In genomic region chr14:105075364-105076295, GRCh38 we compare ENCODE assay signal across 8 cellular contexts. TPM values are rescaled to one million over a fixed set of nuclear protein-coding genes. Genes with fewer than 3 reads are reported as not detected.
DNase-seq lines count a peak whose midpoint lies in the region; ATAC-seq, FAIRE-seq and TF ChIP-seq lines count a peak whose summit lies in the region.

No MANE protein-coding gene starts in this region.

- peaks cover 5% of the 10 kb centered on the region for H3K36me3 Mint-ChIP-seq in nephron progenitor cell (ENCODE audit: low read depth)

- TF ChIP-seq CTCF in K562 (IDR thresholded peaks at IDR 0.05 in 2 of 3, conservative IDR thresholded peaks at IDR 0.05 in 1 of 3; ENCODE audit: insufficient read depth in 2 of 3, low read depth in 1 of 3, low read length in 3 of 3) = no peak
- no peak for TF ChIP-seq CTCF in nephron progenitor cell (IDR thresholded peaks at IDR 0.05)
- no peak for TF ChIP-seq CTCF in ascending aorta (IDR thresholded peaks at IDR 0.05)

- peak overlapping the region; percentile 72 for H3K4me2 ChIP-seq in K562 (ENCODE audit: insufficient read depth, low read length)

- peak overlapping the region; percentile 54 to 83 for H3K9ac ChIP-seq in K562 (ENCODE audit: insufficient read depth in 1 of 2, low read depth in 2 of 2, low read length in 2 of 2)

- peak overlapping the region; percentile 98 for H2AFZ ChIP-seq in K562 (ENCODE audit: low read depth, low read length)

- H3K4me3 Mint-ChIP-seq in nephron progenitor cell = no peak overlapping the region

- H3K9me3 ChIP-seq in K562 (replicated peaks; ENCODE audit: control insufficient read depth, insufficient read depth, low read depth, low read length) = no peaks in the 10 kb centered on the region
- H3K9me3 ChIP-seq in ascending aorta = no peaks in the 10 kb centered on the region

- no peak overlapping the region for H3K4me3 ChIP-seq in K562
- H3K4me3 ChIP-seq in ascending aorta = peak overlapping the region in 1 of 2 donors; percentile 6

- no TSS peak for BruUV-seq in K562 (replicated peaks; lab: Mats Ljungman, UMichigan)

- H3K4me1 Mint-ChIP-seq in nephron progenitor cell = peaks cover 26% of the 10 kb centered on the region

- no peak for TF ChIP-seq EP300 in K562 (IDR thresholded peaks at IDR 0.05; ENCODE audit: low read length)

- H3K9me3 Mint-ChIP-seq in nephron progenitor cell = peaks cover 11% of the 10 kb centered on the region

- ATAC-seq in GM21423 (IDR thresholded peaks at IDR 0.05; ENCODE audit: unreplicated experiment) = peak; percentile 54
- ATAC-seq in K562 = peak; percentile 99
- no peak for ATAC-seq in HG03457 (IDR thresholded peaks at IDR 0.05; ENCODE audit: unreplicated experiment)

- peaks cover 20% of the 10 kb centered on the region for H3K27me3 Mint-ChIP-seq in nephron progenitor cell (ENCODE audit: low read depth, poor library complexity)

- FAIRE-seq in K562 (lab: Jason Lieb, UNC) = peak; percentile 86

- in situ Hi-C loops in K562 (cut with MboI) = no loop called here

- H3K27me3 ChIP-seq in K562 (ENCODE audit: control insufficient read depth in 2 of 2, insufficient read depth in 2 of 2, low read length in 2 of 2) (peaks cover 0 to 7% of the 10 kb centered on the region in 2 experiments; a peak in 1 of 5 replicates), ascending aorta (peaks cover 12% of the 10 kb centered on the region)

- no peaks in the 10 kb centered on the region for H4K20me1 ChIP-seq in K562 (replicated peaks; ENCODE audit: control insufficient read depth, insufficient read depth, low read length)

- no peaks in the 10 kb centered on the region for H3K9me1 ChIP-seq in K562 (ENCODE audit: control insufficient read depth, insufficient read depth, low read length)

- H3K36me3 ChIP-seq in K562 (ENCODE audit: control insufficient read depth, insufficient read depth, low read length) (no peaks in the 10 kb centered on the region), ascending aorta (no peaks in the 10 kb centered on the region)

- H3K27ac ChIP-seq in K562 (ENCODE audit: extremely low read depth, low read depth, low read length) = peak overlapping the region; percentile 66
- H3K27ac ChIP-seq in ascending aorta = no peak overlapping the region

- peak; percentile 73 for DNase-seq in DMS79 treated with DMSO at 0.1 percent for 48 hours (lab: John Stamatoyannopoulos, UW)
- DNase-seq in NCI-H2107 treated with DMSO at 0.1 percent for 48 hours (lab: John Stamatoyannopoulos, UW; ENCODE audit: unreplicated experiment) = peak; percentile 35
- DNase-seq in K562 (ENCODE audit: extremely low read depth in 1 of 4, low spot score in 3 of 4) = peak; percentile 87 to 93 (median 88)
- peak; percentile 48 for DNase-seq in nephron progenitor cell
- DNase-seq in activated CD4-positive, alpha-beta T cell treated with anti-CD3 and anti-CD28 coated beads, Interleukin-2, amount 50 U/mL, for 1 hour = no peak
- no peak for DNase-seq in ascending aorta (ENCODE audit: low spot score in 2 of 2)

- 46% methylated on average over 18 of the region's 24 CpGs for WGBS in K562 (ENCODE audit: insufficient coverage, low coverage, missing lambda C conversion rate)

- no peak for TF ChIP-seq POLR2A in K562 (conservative IDR thresholded peaks at IDR 0.05)

- POLR2A ChIA-PET in K562 (lab: Yijun Ruan, JAX) = interaction anchor here (0.5 to 1.0 kb wide), 3 partner anchors 10 to 23 kb away, joined by 3 to 6 read pairs (median 3); partner anchors contain the start of gene GPR132

- intact Hi-C loops in K562 (cut with micrococcal nuclease) = no loop called here
- intact Hi-C loops in ascending aorta (cut with DNase I) = no loop called here

- H3K27ac Mint-ChIP-seq in nephron progenitor cell = no peak overlapping the region

- H3K4me1 ChIP-seq in K562 (replicated peaks in 1 of 2; ENCODE audit: control insufficient read depth in 2 of 2, insufficient read depth in 2 of 2, low read length in 2 of 2) (peaks cover 7 to 44% of the 10 kb centered on the region in 2 experiments; a peak in 4 of 5 replicates), ascending aorta (peaks cover 3 to 7% of the 10 kb centered on the region in 2 donors)

- CTCF ChIA-PET in K562 (lab: Yijun Ruan, JAX; ENCODE audit: low intra/inter-chr PET ratio) = interaction anchor here (0.6 kb wide), 2 partner anchors 12 to 94 kb away, joined by 4 to 5 read pairs; no protein-coding TSS in a partner anchor

- no peak for TF ChIP-seq RAD21 in K562 (CRISPR knock-in tag; conservative IDR thresholded peaks at IDR 0.05 in 1 of 2, IDR thresholded peaks at IDR 0.05 in 1 of 2)

- H3K79me2 ChIP-seq in K562 (ENCODE audit: control insufficient read depth, insufficient read depth, low read length) = no peaks in the 10 kb centered on the region

TF ChIP-seq in K562, 482 proteins besides CTCF, POLR2A, EP300 and RAD21 (continues in another document):
- TF ChIP-seq CBFA2T3 (IDR thresholded peaks at IDR 0.05) = peak; percentile 55
- peak; percentile 57 for TF ChIP-seq NCOR1 (IDR thresholded peaks at IDR 0.05)
- TF ChIP-seq ATF1 (CRISPR knock-in tag; IDR thresholded peaks at IDR 0.05) = no peak
- no peak for TF ChIP-seq ATF1 (tag; IDR thresholded peaks at IDR 0.05)
- TF ChIP-seq ZFX (CRISPR knock-in tag; IDR thresholded peaks at IDR 0.05) = peak; percentile 48
- no peak for TF ChIP-seq SETDB1 (IDR thresholded peaks at IDR 0.05; ENCODE audit: low read length)
- no peak for TF ChIP-seq ZNF197 (CRISPR knock-in tag; IDR thresholded peaks at IDR 0.05; ENCODE audit: low read depth)
- TF ChIP-seq JUND (IDR thresholded peaks at IDR 0.05; ENCODE audit: borderline replicate concordance, low read depth, low read length) = 0 out of 2 replicates have a peak, but pooled peaks have one; percentile 18
- no peak for TF ChIP-seq JUND (tag; IDR thresholded peaks at IDR 0.05; ENCODE audit: borderline replicate concordance, low read depth, low read length)
- peak; percentile 81; the same call in 1 of the 2 replicates for TF ChIP-seq TFAP4 (CRISPR knock-in tag; IDR thresholded peaks at IDR 0.05; ENCODE audit: borderline replicate concordance)

RNA-seq across cellular contexts. Expression of gene GPR132, which starts 10.4 kb away (rescaled TPM):
- total RNA-seq in K562 (2011; cell fraction: chromatin; rRNA removed; ENCODE audit: low replicate concordance) = 0.23 and 0.51 TPM in 2 replicates
- 0.26 and 0.50 TPM in 2 replicates for total RNA-seq in K562 (2011; cell fraction: nucleolus; rRNA removed)
- 0.23 and 0.44 TPM in 2 replicates for total RNA-seq in K562 (2011; cell fraction: nucleoplasm; rRNA removed)
- total RNA-seq in K562 (2014; rRNA removed) = 0.49 and 0.50 TPM in 2 replicates
- total RNA-seq in K562 (2014; rRNA removed; fragmentation: Illumina TruSeq; extraction: Trizol) = 0.19 and 0.25 TPM in 2 replicates
- 0.98 and 1.0 TPM in 2 replicates for total RNA-seq in K562 (2015; rRNA removed; fragmentation: Illumina TruSeq; extraction: Trizol)
- 0.49 and 1.1 TPM in 2 replicates for total RNA-seq in K562 (2021)
- 0.01 and 0.22 TPM in 2 replicates for polyA plus RNA-seq in K562 (2011; rRNA removed)
- polyA plus RNA-seq in K562 (2011; cell fraction: cytosol; rRNA removed) = 0.34 and 1.1 TPM in 2 replicates
- 0.27 and 0.41 TPM in 2 replicates for polyA plus RNA-seq in K562 (2011; cell fraction: nucleus; rRNA removed)
- polyA plus RNA-seq in K562 (2012) = 0.59 and 3.2 TPM in 2 replicates
- 0.22 and 0.24 TPM in 2 replicates for polyA plus RNA-seq in K562 (2014; fragmentation: Illumina TruSeq; extraction: Trizol)
- under 1 TPM in 1 of 2 experiments, not detected in 1; 0.01 TPM for polyA plus RNA-seq in K562 (2014; fragmentation: Nextera tagmentation; extraction: Ambion mirVana)
- polyA plus RNA-seq in K562 (2014; rRNA removed) = 0.23 and 0.46 TPM in 2 replicates
- polyA minus RNA-seq in K562 (2011; rRNA and poly(A)+ RNA removed) = 0.06 TPM in 1 of 2 replicates, not detected in the other
- not detected in 2 replicates for polyA minus RNA-seq in K562 (2011; cell fraction: cytosol; rRNA and poly(A)+ RNA removed)
- 0.13 and 0.33 TPM in 2 replicates for polyA minus RNA-seq in K562 (2011; cell fraction: nucleus; rRNA and poly(A)+ RNA removed)
- total RNA-seq in ascending aorta = not detected

RNA-seq across cellular contexts. Expression of gene CDCA4, which starts 54.7 kb away (rescaled TPM):
- total RNA-seq in K562 (2011; cell fraction: chromatin; rRNA removed; ENCODE audit: low replicate concordance) = 13.4 and 22.4 TPM in 2 replicates
- 17.5 TPM in 2 replicates for total RNA-seq in K562 (2011; cell fraction: nucleolus; rRNA removed)
- total RNA-seq in K562 (2011; cell fraction: nucleoplasm; rRNA removed) = 18.6 and 23.1 TPM in 2 replicates
- total RNA-seq in K562 (2014; rRNA removed) (33.9 and 41.3 TPM in 2 replicates), K562 (2014; rRNA removed; fragmentation: Illumina TruSeq; extraction: Trizol) (15.8 and 17.3 TPM in 2 replicates), K562 (2015; rRNA removed; fragmentation: Illumina TruSeq; extraction: Trizol) (23.0 and 23.9 TPM in 2 replicates), K562 (2021) (43.3 and 44.2 TPM in 2 replicates), ascending aorta (2.3 TPM)
- polyA plus RNA-seq in K562 (2011; rRNA removed) (25.1 and 34.5 TPM in 2 replicates), K562 (2014; fragmentation: Illumina TruSeq; extraction: Trizol) (16.7 and 27.1 TPM in 2 replicates), K562 (2014; fragmentation: Nextera tagmentation; extraction: Ambion mirVana) (10 to 100 TPM in 1 of 2 experiments, 1 to 10 TPM in 1; 6.6 to 10.3 TPM), K562 (2014; rRNA removed) (36.9 and 43.3 TPM in 2 replicates)
- 33.5 and 50.8 TPM in 2 replicates for polyA plus RNA-seq in K562 (2011; cell fraction: cytosol; rRNA removed)
- polyA plus RNA-seq in K562 (2011; cell fraction: nucleus; rRNA removed) = 14.4 and 19.3 TPM in 2 replicates
- 32.1 and 37.8 TPM in 2 replicates for polyA plus RNA-seq in K562 (2012)
- 17.1 and 17.8 TPM in 2 replicates for polyA minus RNA-seq in K562 (2011; rRNA and poly(A)+ RNA removed)
- 17.8 and 25.3 TPM in 2 replicates for polyA minus RNA-seq in K562 (2011; cell fraction: cytosol; rRNA and poly(A)+ RNA removed)
- polyA minus RNA-seq in K562 (2011; cell fraction: nucleus; rRNA and poly(A)+ RNA removed) = 5.7 and 7.2 TPM in 2 replicates

Comparison
In these comparisons a context has a peak if more than half of its experiments do, and no peak if none do; other contexts are left out.
1. DNase-seq: peak in DMS79 treated with DMSO at 0.1 percent for 48 hours (single experiment), NCI-H2107 treated with DMSO at 0.1 percent for 48 hours (single experiment), K562 (4 of 4) and nephron progenitor cell (single experiment); none in activated CD4-positive, alpha-beta T cell treated with anti-CD3 and anti-CD28 coated beads, Interleukin-2, amount 50 U/mL, for 1 hour (single experiment) and ascending aorta (0 of 2).